Comparison of ENCODE assay signal across 17 cellular contexts in genomic region chr4:85883180-85883579, GRCh38.
DNase-seq lines count a peak whose midpoint lies in the region; ATAC-seq and TF ChIP-seq lines count a peak whose summit lies in the region.
"Had no signal": no experiment of that assay in that cellular context is flagged by ENCODE, and none has a peak within 500 bp of the region (broad histone marks: within the 10 kb centered on the region; RNA-seq: fewer than 3 reads in every experiment).

No MANE protein-coding gene starts in this region.

- H3K9ac ChIP-seq in IMR-90 (ENCODE audit: low read depth, low read length) (no peak overlapping the region), endodermal cell (ENCODE audit: extremely low read depth, low read length, poor library complexity, severe bottlenecking) (no peak overlapping the region)

- H3K23ac ChIP-seq in IMR-90 (ENCODE audit: low read depth, low read length), result no peak overlapping the region

- H2BK15ac ChIP-seq in IMR-90 (ENCODE audit: low read depth, low read length), result no peak overlapping the region

- dilution Hi-C loops in IMR-90 (cut with HindIII; ENCODE audit: low sequenced_read_pairs, unreplicated experiment), result no loop called here

- no peak overlapping the region for H2BK5ac ChIP-seq in IMR-90 (ENCODE audit: low read depth, low read length, poor library complexity, severe bottlenecking)

- H3K14ac ChIP-seq in IMR-90 (replicated peaks; ENCODE audit: low read depth, low read length), result 0 out of 2 replicates have a peak overlapping the region, but pooled peaks have one; percentile 45

- H2BK120ac ChIP-seq in IMR-90 (ENCODE audit: low read depth, low read length), result no peak overlapping the region

- intact Hi-C loops in IMR-90 (cut with micrococcal nuclease), result no loop called here
- intact Hi-C loops in thyroid gland (cut with DNase I), result no loop called here

- H3K36me3 ChIP-seq in IMR-90 (ENCODE audit: control insufficient read depth, insufficient read depth, low read length), result no peaks in the 10 kb centered on the region
- H3K36me3 ChIP-seq in endodermal cell (ENCODE audit: control insufficient read depth, insufficient read depth, low read length), result no peaks in the 10 kb centered on the region
- no peaks in the 10 kb centered on the region for H3K36me3 ChIP-seq in thyroid gland
- H3K36me3 ChIP-seq: BE2C had no signal

- peaks cover 4% of the 10 kb centered on the region for H3K9me1 ChIP-seq in IMR-90 (ENCODE audit: insufficient read depth, low read length)

- peaks cover 4% of the 10 kb centered on the region; the same call in 1 of the 2 replicates for H4K20me1 ChIP-seq in IMR-90 (ENCODE audit: insufficient read depth, low read length)

- H3K27me3 Mint-ChIP-seq in endodermal cell (ENCODE audit: insufficient read depth) (no peaks in the 10 kb centered on the region), nephron (ENCODE audit: low read depth) (peaks cover 3% of the 10 kb centered on the region)
- H3K27me3 Mint-ChIP-seq: CD4-positive, CD25-positive, alpha-beta regulatory T cell; CD8-positive, alpha-beta memory T cell had no signal

- no peak for TF ChIP-seq POLR2A in IMR-90 (IDR thresholded peaks at IDR 0.05; ENCODE audit: low read depth, low read length)
- no peak for TF ChIP-seq POLR2A in thyroid gland (IDR thresholded peaks at IDR 0.05)

- peak overlapping the region; percentile 21 for H3K4me3 Mint-ChIP-seq in endodermal cell
- no peak overlapping the region for H3K4me3 Mint-ChIP-seq in nephron
- H3K4me3 Mint-ChIP-seq: CD8-positive, alpha-beta memory T cell; H9 had no signal

- H3K9me3 Mint-ChIP-seq in endodermal cell (no peaks in the 10 kb centered on the region), nephron (no peaks in the 10 kb centered on the region)
- H3K9me3 Mint-ChIP-seq: H9 had no signal

- POLR2A ChIA-PET in IMR-90 (lab: Charles Lee; ENCODE audit: unreplicated experiment), result no interaction called here

- TF ChIP-seq CTCF in IMR-90 (conservative IDR thresholded peaks at IDR 0.05; ENCODE audit: low read depth, low read length) (no peak), endodermal cell (conservative IDR thresholded peaks at IDR 0.05) (no peak), nephron (IDR thresholded peaks at IDR 0.05; ENCODE audit: unreplicated experiment in 3 of 3) (no peak), thyroid gland (IDR thresholded peaks at IDR 0.05) (no peak)

- CTCF ChIA-PET in IMR-90 (lab: Yijun Ruan, JAX), result no interaction called here

- TF ChIP-seq RAD21 in IMR-90 (IDR thresholded peaks at IDR 0.05; ENCODE audit: low read length), result no peak

- no peak overlapping the region for H3K56ac ChIP-seq in IMR-90 (ENCODE audit: extremely low read depth, insufficient read depth, low read length)

- no peak overlapping the region for H4K5ac ChIP-seq in IMR-90 (ENCODE audit: low read depth, low read length)

- DNase-seq in EH (ENCODE audit: low read depth) (peak; percentile 13), IMR-90 (no peak), endodermal cell (no peak), thyroid gland (no peak)
- DNase-seq: BE2C; C1 segment of cervical spinal cord; CD4-positive, CD25-positive, alpha-beta regulatory T cell; CD8-positive, alpha-beta memory T cell; COR-L47; DMS 273 treated with DMSO at 0.1 percent for 48 hours; DMS53; DND-41; H9 had no signal

- H3K27me3 ChIP-seq in IMR-90 (ENCODE audit: control insufficient read depth, insufficient read depth, low read length) (no peaks in the 10 kb centered on the region), endodermal cell (ENCODE audit: control insufficient read depth, insufficient read depth, low read length, poor library complexity, severe bottlenecking) (no peaks in the 10 kb centered on the region), thyroid gland (no peaks in the 10 kb centered on the region)
- H3K27me3 ChIP-seq: BE2C had no signal

- H3K27ac Mint-ChIP-seq in endodermal cell (peak overlapping the region; percentile 65), nephron (peak overlapping the region in 2 of 3 experiments; percentile 71 to 90)
- H3K27ac Mint-ChIP-seq: CD4-positive, CD25-positive, alpha-beta regulatory T cell; CD8-positive, alpha-beta memory T cell had no signal

- no peak overlapping the region for H2AFZ ChIP-seq in IMR-90 (replicated peaks; ENCODE audit: low read length, poor library complexity)

- H4K8ac ChIP-seq in IMR-90 (ENCODE audit: low read depth in 2 of 2, low read length in 2 of 2), result no peak overlapping the region

- H3K4ac ChIP-seq in IMR-90 (ENCODE audit: low read depth, low read length), result no peak overlapping the region

- no TSS peak for BruUV-seq in IMR-90 (replicated peaks; lab: Mats Ljungman, UMichigan)

- H3K79me1 ChIP-seq in IMR-90 (ENCODE audit: low read depth in 1 of 2, low read length in 2 of 2), result peaks cover 17 to 32% of the 10 kb centered on the region in 2 experiments; a peak in 3 of 4 replicates

- no peak overlapping the region for H3K4me2 ChIP-seq in IMR-90 (ENCODE audit: low read depth, low read length)

- no CpG with 5 or more reads among the region's 1 CpG for WGBS in IMR-90 (ENCODE audit: extremely low coverage in 2 of 2, insufficient read length in 1 of 2), 2 experiments
- 92% methylated on average over 1 of the region's 1 CpG; no CpG with 5 or more reads in 1 of the 2 experiments for WGBS in endodermal cell (ENCODE audit: insufficient coverage in 1 of 2, insufficient read length in 1 of 2), 2 experiments
- WGBS in thyroid gland, 2 donors, result 94 to 97% methylated on average over 1 of the region's 1 CpG

- H3K18ac ChIP-seq in IMR-90 (ENCODE audit: low read depth, low read length), result no peak overlapping the region

- H3K27ac ChIP-seq in IMR-90 (ENCODE audit: insufficient read depth, low read length) (no peak overlapping the region), endodermal cell (ENCODE audit: low read depth, low read length) (no peak overlapping the region), thyroid gland (no peak overlapping the region)

- H2BK20ac ChIP-seq in IMR-90 (ENCODE audit: low read depth, low read length), result no peak overlapping the region

- H2AK5ac ChIP-seq in IMR-90 (ENCODE audit: low read depth, low read length), result no peak overlapping the region

- H3K4me3 ChIP-seq in IMR-90 (ENCODE audit: insufficient read depth, low read depth, low read length) (no peak overlapping the region), endodermal cell (ENCODE audit: low read length) (peak overlapping the region; percentile 3), thyroid gland (replicated peaks in 1 of 3) (no peak overlapping the region)
- H3K4me3 ChIP-seq: K562 had no signal

- H3K4me1 ChIP-seq in IMR-90 (ENCODE audit: control insufficient read depth, insufficient read depth, low read length) (no peaks in the 10 kb centered on the region), endodermal cell (ENCODE audit: control insufficient read depth, insufficient read depth, low read length) (peaks cover 14% of the 10 kb centered on the region), thyroid gland (no peaks in the 10 kb centered on the region)
- H3K4me1 ChIP-seq: BE2C had no signal

- in situ Hi-C loops in IMR-90 (cut with MboI; ENCODE audit: low sequenced_read_pairs), result no loop called here

- H3K9me3 ChIP-seq in IMR-90 (ENCODE audit: control insufficient read depth, insufficient read depth, low read length) (no peaks in the 10 kb centered on the region), endodermal cell (ENCODE audit: control insufficient read depth, low read length) (no peaks in the 10 kb centered on the region), thyroid gland (no peaks in the 10 kb centered on the region)
- H3K9me3 ChIP-seq: BE2C had no signal

- H2AK9ac ChIP-seq in IMR-90 (replicated peaks; ENCODE audit: low read depth, low read length, poor library complexity), result no peak overlapping the region

- no peak overlapping the region for H4K91ac ChIP-seq in IMR-90 (ENCODE audit: insufficient read depth, low read depth, low read length)

- ATAC-seq in IMR-90 (ENCODE audit: low read depth) (no peak), HG03045 (IDR thresholded peaks at IDR 0.05; ENCODE audit: unreplicated experiment) (no peak), HG03565 (IDR thresholded peaks at IDR 0.05; ENCODE audit: unreplicated experiment) (no peak)
- ATAC-seq: K562 had no signal

- H3K36me3 Mint-ChIP-seq in endodermal cell (ENCODE audit: low read depth), result peaks cover 8% of the 10 kb centered on the region
- H3K36me3 Mint-ChIP-seq in nephron (ENCODE audit: low read depth), result peaks cover 16% of the 10 kb centered on the region
- H3K36me3 Mint-ChIP-seq: CD4-positive, CD25-positive, alpha-beta regulatory T cell; CD8-positive, alpha-beta memory T cell had no signal

- H3K4me1 Mint-ChIP-seq in endodermal cell (peaks cover 28% of the 10 kb centered on the region), nephron (no peaks in the 10 kb centered on the region)
- H3K4me1 Mint-ChIP-seq: CD4-positive, CD25-positive, alpha-beta regulatory T cell; CD8-positive, alpha-beta memory T cell had no signal

TF ChIP-seq in IMR-90, 13 proteins besides CTCF, POLR2A, EP300 and RAD21 (continues in another document):
- no peak for TF ChIP-seq RFX5 (IDR thresholded peaks at IDR 0.05; ENCODE audit: low read depth, low read length)
- no peak for TF ChIP-seq RCOR1 (IDR thresholded peaks at IDR 0.05; ENCODE audit: insufficient replicate concordance, low read length)
- TF ChIP-seq CEBPB (IDR thresholded peaks at IDR 0.05; ENCODE audit: low read depth, low read length), result no peak
- TF ChIP-seq CHD1 (IDR thresholded peaks at IDR 0.05; ENCODE audit: low read depth, low read length), result no peak
- no peak for TF ChIP-seq MAFK (IDR thresholded peaks at IDR 0.05; ENCODE audit: low read depth, low read length)
- TF ChIP-seq FOS (IDR thresholded peaks at IDR 0.05; ENCODE audit: low read depth, low read length), result no peak
- TF ChIP-seq NFE2L2 (IDR thresholded peaks at IDR 0.05; ENCODE audit: low read depth, low read length), result no peak
- TF ChIP-seq MAZ (IDR thresholded peaks at IDR 0.05; ENCODE audit: borderline replicate concordance, low read depth, low read length), result no peak
- TF ChIP-seq USF2 (IDR thresholded peaks at IDR 0.05; ENCODE audit: low read depth, low read length), result no peak
- no peak for TF ChIP-seq MXI1 (IDR thresholded peaks at IDR 0.05; ENCODE audit: borderline replicate concordance, low read depth, low read length)
- no peak for TF ChIP-seq BHLHE40 (IDR thresholded peaks at IDR 0.05; ENCODE audit: low read depth, low read length)
